26 cellular contexts compared by ENCODE assay signal in the genomic region with DNA sequence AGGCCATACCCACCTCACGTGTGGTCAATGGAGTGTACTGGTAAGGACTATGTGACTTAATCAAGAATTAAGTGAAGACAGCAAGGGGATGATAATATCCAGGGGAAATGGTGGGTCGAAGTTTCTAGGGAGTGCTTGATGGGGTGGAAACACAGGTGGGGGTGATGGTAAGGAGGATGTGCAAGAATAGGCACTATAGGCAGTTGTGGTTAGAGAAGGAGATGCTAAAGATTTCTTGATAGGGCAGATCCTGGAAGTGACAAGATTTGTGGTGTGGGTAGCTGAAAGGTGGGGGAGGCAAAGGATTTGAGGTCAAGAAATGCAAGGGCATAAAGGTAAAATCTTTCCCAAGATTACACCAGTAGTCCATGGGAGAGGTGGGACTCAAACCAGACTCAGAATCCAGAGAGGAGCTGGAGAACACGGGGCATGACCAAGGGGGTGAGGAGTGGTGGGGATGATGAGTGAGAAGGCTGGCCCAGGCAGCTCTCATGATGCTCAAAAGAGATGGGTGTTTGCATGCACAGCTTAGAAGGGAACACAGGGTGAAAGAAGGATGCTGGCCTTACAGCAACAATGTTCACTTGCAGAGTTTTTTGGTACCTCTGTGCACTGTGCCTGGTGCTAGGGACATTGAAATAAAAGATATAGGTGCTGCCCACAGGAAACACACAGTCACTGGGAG.
DNase-seq lines count a peak whose midpoint lies in the region; ATAC-seq, FAIRE-seq and TF ChIP-seq lines count a peak whose summit lies in the region.
"Had no signal": no experiment of that assay in that cellular context is flagged by ENCODE, and none has a peak within 500 bp of the region (broad histone marks: within the 10 kb centered on the region; RNA-seq: fewer than 3 reads in every experiment).

No MANE protein-coding gene starts in this region.

- DNase-seq in CD4-positive, CD25-positive, alpha-beta regulatory T cell, result peak in 1 of 3 donors; percentile 7
- DNase-seq in DND-41 (peak; percentile 67), astrocyte (ENCODE audit: low read depth) (no peak), neuronal stem cell (ENCODE audit: low spot score) (no peak), esophagus squamous epithelium (lab: John Stamatoyannopoulos, UW) (no peak)
- DNase-seq: activated CD4-positive, alpha-beta T cell treated with anti-CD3 and anti-CD28 coated beads, Interleukin-2, amount 50 U/mL, for 1 hour; activated effector memory CD4-positive, alpha-beta T cell treated with Interleukin-2 at 50 U/mL for 16 hours; activated naive CD8-positive, alpha-beta T cell treated with anti-CD3 and anti-CD28 coated beads, Interleukin-2, amount 50 U/mL, for 24 hours; activated T-cell treated with anti-CD3 and anti-CD28 coated beads for 4 hours; body of pancreas; CD8-positive, alpha-beta T cell; cerebellar nuclear complex; H7; NCI-H1105 treated with DMSO at 0.1 percent for 48 hours; NCI-H2029 treated with DMSO at 0.1 percent for 48 hours; NCI-H2227 treated with DMSO at 0.1 percent for 48 hours; NCI-H69; posterior cingulate gyrus; right cardiac atrium; SHP77 treated with DMSO at 0.1 percent for 48 hours; stimulated activated CD4-positive, alpha-beta T cell treated with anti-CD3 and anti-CD28 coated beads, Interleukin-4, amount 100 ng/mL, for 1 hour; substantia nigra had no signal

- H3K27ac Mint-ChIP-seq in CD4-positive, CD25-positive, alpha-beta regulatory T cell, result peak overlapping the region in 2 of 3 donors; percentile 4 to 15
- H3K27ac Mint-ChIP-seq in astrocyte (ENCODE audit: unreplicated experiment), result peak overlapping the region; percentile 54
- H3K27ac Mint-ChIP-seq: activated naive CD8-positive, alpha-beta T cell treated with anti-CD3 and anti-CD28 coated beads, Interleukin-2, amount 50 U/mL, for 24 hours; CD8-positive, alpha-beta T cell; stimulated activated effector memory CD8-positive, alpha-beta T cell treated with anti-CD3 and anti-CD28 coated beads, Interleukin-12 subunit alpha, Interleukin-12 subunit beta, amount 100 ng/mL, for 72 hours had no signal

- no peak overlapping the region for H2AK5ac ChIP-seq in neuronal stem cell (ENCODE audit: low read depth, low read length)

- WGBS in neuronal stem cell (ENCODE audit: extremely low coverage in 2 of 2, insufficient read length in 2 of 2, insufficient replicate concordance in 1 of 2), 2 donors, result no CpG with 5 or more reads among the region's 3 CpGs
- WGBS in esophagus squamous epithelium, 2 donors, result 65 to 77% methylated on average over 3 of the region's 3 CpGs

- no peak for FAIRE-seq in astrocyte (lab: Jason Lieb, UNC)

- no peak for TF ChIP-seq POLR2A in esophagus squamous epithelium (IDR thresholded peaks at IDR 0.05)

- H3K79me1 ChIP-seq in neuronal stem cell (ENCODE audit: low read depth, low read length), result no peaks in the 10 kb centered on the region

- ATAC-seq in CD4-positive, CD25-positive, alpha-beta regulatory T cell (ENCODE audit: low read depth in 2 of 2), result no peak
- ATAC-seq in DND-41 (ENCODE audit: insufficient read depth, low read depth), result peak; percentile 97
- no peak for ATAC-seq in GM18870 (IDR thresholded peaks at IDR 0.05; ENCODE audit: unreplicated experiment)
- ATAC-seq in GM19324 (IDR thresholded peaks at IDR 0.05; ENCODE audit: low FRiP score, unreplicated experiment), result no peak
- ATAC-seq: activated naive CD8-positive, alpha-beta T cell treated with anti-CD3 and anti-CD28 coated beads, Interleukin-2, amount 50 U/mL, for 24 hours; body of pancreas; CD8-positive, alpha-beta T cell; Panc1; stimulated activated effector memory CD8-positive, alpha-beta T cell treated with anti-CD3 and anti-CD28 coated beads, Interleukin-12 subunit alpha, Interleukin-12 subunit beta, amount 100 ng/mL, for 72 hours had no signal

- no peak overlapping the region for H2BK120ac ChIP-seq in neuronal stem cell (ENCODE audit: low read depth, low read length)

- H2AFZ ChIP-seq in DND-41 (ENCODE audit: low read depth, low read length) (no peak overlapping the region), astrocyte (ENCODE audit: low read depth, low read length) (no peak overlapping the region), neuronal stem cell (ENCODE audit: low read length) (no peak overlapping the region)

- peak overlapping the region; percentile 14 for H3K14ac ChIP-seq in neuronal stem cell (ENCODE audit: low read length)

- no peak overlapping the region for H3K4me3 Mint-ChIP-seq in CD4-positive, CD25-positive, alpha-beta regulatory T cell
- H3K4me3 Mint-ChIP-seq in astrocyte (ENCODE audit: unreplicated experiment), result no peak overlapping the region
- H3K4me3 Mint-ChIP-seq: activated naive CD8-positive, alpha-beta T cell treated with anti-CD3 and anti-CD28 coated beads, Interleukin-2, amount 50 U/mL, for 24 hours; CD8-positive, alpha-beta T cell; stimulated activated effector memory CD8-positive, alpha-beta T cell treated with anti-CD3 and anti-CD28 coated beads, Interleukin-12 subunit alpha, Interleukin-12 subunit beta, amount 100 ng/mL, for 72 hours had no signal

- no peaks in the 10 kb centered on the region for H3K27me3 ChIP-seq in CD4-positive, CD25-positive, alpha-beta regulatory T cell (ENCODE audit: control insufficient read depth, insufficient read depth, low read length)
- H3K27me3 ChIP-seq in DND-41 (ENCODE audit: insufficient read depth, low read length, poor library complexity), result no peaks in the 10 kb centered on the region
- no peaks in the 10 kb centered on the region for H3K27me3 ChIP-seq in astrocyte (ENCODE audit: insufficient read depth, low read length)
- no peaks in the 10 kb centered on the region for H3K27me3 ChIP-seq in neuronal stem cell (ENCODE audit: control insufficient read depth in 3 of 3, insufficient read depth in 3 of 3, low read depth in 1 of 3, low read length in 3 of 3)
- peaks cover 0 to 6% (median 0%) of the 10 kb centered on the region in 4 donors for H3K27me3 ChIP-seq in esophagus squamous epithelium
- H3K27me3 ChIP-seq: body of pancreas had no signal

- H3K9me3 Mint-ChIP-seq in CD4-positive, CD25-positive, alpha-beta regulatory T cell, result no peaks in the 10 kb centered on the region
- no peaks in the 10 kb centered on the region for H3K9me3 Mint-ChIP-seq in astrocyte (ENCODE audit: unreplicated experiment)
- H3K9me3 Mint-ChIP-seq: activated naive CD8-positive, alpha-beta T cell treated with anti-CD3 and anti-CD28 coated beads, Interleukin-2, amount 50 U/mL, for 24 hours; CD8-positive, alpha-beta T cell; stimulated activated effector memory CD8-positive, alpha-beta T cell treated with anti-CD3 and anti-CD28 coated beads, Interleukin-12 subunit alpha, Interleukin-12 subunit beta, amount 100 ng/mL, for 72 hours had no signal

- H3K9ac ChIP-seq in DND-41 (ENCODE audit: low read depth, low read length) (no peak overlapping the region), astrocyte (ENCODE audit: low read length) (no peak overlapping the region), neuronal stem cell (ENCODE audit: low read depth, low read length, poor library complexity) (no peak overlapping the region)

- peaks cover 7% of the 10 kb centered on the region for H3K27me3 Mint-ChIP-seq in CD4-positive, CD25-positive, alpha-beta regulatory T cell
- no peaks in the 10 kb centered on the region for H3K27me3 Mint-ChIP-seq in astrocyte (ENCODE audit: low read depth, unreplicated experiment)

- H4K91ac ChIP-seq in neuronal stem cell (ENCODE audit: low read depth, low read length, poor library complexity), result no peak overlapping the region

- no peaks in the 10 kb centered on the region for H3K79me2 ChIP-seq in DND-41 (ENCODE audit: insufficient read depth, low read length)
- H3K79me2 ChIP-seq in astrocyte (ENCODE audit: insufficient read depth, low read length), result no peaks in the 10 kb centered on the region

- H3K4me1 Mint-ChIP-seq in CD4-positive, CD25-positive, alpha-beta regulatory T cell, result peaks cover 0 to 13% (median 11%) of the 10 kb centered on the region in 4 donors
- peaks cover 23% of the 10 kb centered on the region for H3K4me1 Mint-ChIP-seq in astrocyte (ENCODE audit: low read depth, unreplicated experiment)

- H3K4ac ChIP-seq in neuronal stem cell (ENCODE audit: low read length), result no peak overlapping the region

- TF ChIP-seq CTCF in DND-41 (IDR thresholded peaks at IDR 0.05; ENCODE audit: borderline replicate concordance, extremely low read depth, low read length, poor library complexity, severe bottlenecking) (no peak), astrocyte (IDR thresholded peaks at IDR 0.05; ENCODE audit: insufficient read depth, low read depth, low read length) (no peak), esophagus squamous epithelium (IDR thresholded peaks at IDR 0.05) (no peak)

- H3K4me1 ChIP-seq in CD4-positive, CD25-positive, alpha-beta regulatory T cell (ENCODE audit: control insufficient read depth, insufficient read depth, low read length, poor library complexity, severe bottlenecking), result peaks cover 10% of the 10 kb centered on the region
- H3K4me1 ChIP-seq in DND-41 (ENCODE audit: insufficient read depth, low read length) (peaks cover 30% of the 10 kb centered on the region), astrocyte (ENCODE audit: insufficient read depth, low read length) (peaks cover 3% of the 10 kb centered on the region), neuronal stem cell (ENCODE audit: control insufficient read depth in 2 of 2, insufficient read depth in 1 of 2, low read depth in 1 of 2, low read length in 2 of 2) (no peaks in the 10 kb centered on the region), esophagus squamous epithelium (no peaks in the 10 kb centered on the region)
- H3K4me1 ChIP-seq: body of pancreas had no signal

- intact Hi-C loops in esophagus squamous epithelium (cut with DNase I), result no loop called here

- no peak overlapping the region for H3K23ac ChIP-seq in neuronal stem cell (ENCODE audit: low read depth, low read length, poor library complexity)

- H3K9me3 ChIP-seq in CD4-positive, CD25-positive, alpha-beta regulatory T cell (ENCODE audit: control insufficient read depth in 2 of 2, low read length in 2 of 2), result no peaks in the 10 kb centered on the region
- H3K9me3 ChIP-seq in DND-41 (ENCODE audit: insufficient read depth, low read length, severe bottlenecking) (no peaks in the 10 kb centered on the region), astrocyte (ENCODE audit: insufficient read depth, low read depth, low read length) (no peaks in the 10 kb centered on the region), neuronal stem cell (replicated peaks in 1 of 2; ENCODE audit: control insufficient read depth in 2 of 2, insufficient read depth in 1 of 2, low read depth in 1 of 2, low read length in 2 of 2) (no peaks in the 10 kb centered on the region), esophagus squamous epithelium (no peaks in the 10 kb centered on the region)
- H3K9me3 ChIP-seq: body of pancreas had no signal

- H3K36me3 Mint-ChIP-seq in CD4-positive, CD25-positive, alpha-beta regulatory T cell, result no peaks in the 10 kb centered on the region
- no peaks in the 10 kb centered on the region for H3K36me3 Mint-ChIP-seq in astrocyte (ENCODE audit: low read depth, unreplicated experiment)
- H3K36me3 Mint-ChIP-seq: CD8-positive, alpha-beta T cell; stimulated activated effector memory CD8-positive, alpha-beta T cell treated with anti-CD3 and anti-CD28 coated beads, Interleukin-12 subunit alpha, Interleukin-12 subunit beta, amount 100 ng/mL, for 72 hours had no signal

- H3K27ac ChIP-seq in CD4-positive, CD25-positive, alpha-beta regulatory T cell (ENCODE audit: insufficient read depth, low read length, poor library complexity, severe bottlenecking), result no peak overlapping the region
- H3K27ac ChIP-seq in DND-41 (ENCODE audit: low read length), result peak overlapping the region; percentile 16; the same call in 1 of the 2 replicates
- no peak overlapping the region for H3K27ac ChIP-seq in astrocyte (ENCODE audit: low read depth, low read length)
- H3K27ac ChIP-seq in neuronal stem cell (replicated peaks; ENCODE audit: low read length), result no peak overlapping the region
- H3K27ac ChIP-seq in esophagus squamous epithelium, result peak overlapping the region in 1 of 4 donors; percentile 54

- H3K4me3 ChIP-seq in CD4-positive, CD25-positive, alpha-beta regulatory T cell (ENCODE audit: low read depth, low read length), result no peak overlapping the region
- no peak overlapping the region for H3K4me3 ChIP-seq in DND-41 (ENCODE audit: low read depth in 1 of 2, low read length in 2 of 2)
- H3K4me3 ChIP-seq in astrocyte (ENCODE audit: insufficient read depth, low read depth, low read length), result no peak overlapping the region
- H3K4me3 ChIP-seq in neuronal stem cell (ENCODE audit: low read length in 2 of 2), result no peak overlapping the region
- no peak overlapping the region for H3K4me3 ChIP-seq in esophagus squamous epithelium
- H3K4me3 ChIP-seq: body of pancreas had no signal

- H4K20me1 ChIP-seq in DND-41 (ENCODE audit: insufficient read depth, low read length) (no peaks in the 10 kb centered on the region), astrocyte (ENCODE audit: insufficient read depth, low read length) (no peaks in the 10 kb centered on the region)

- no peak overlapping the region for H3K4me2 ChIP-seq in DND-41 (ENCODE audit: insufficient read depth, low read length)
- H3K4me2 ChIP-seq in astrocyte (ENCODE audit: low read length), result no peak overlapping the region
- no peak overlapping the region for H3K4me2 ChIP-seq in neuronal stem cell (ENCODE audit: insufficient read depth, low read length, poor library complexity, severe bottlenecking)

- no peaks in the 10 kb centered on the region for H3K36me3 ChIP-seq in CD4-positive, CD25-positive, alpha-beta regulatory T cell (ENCODE audit: control insufficient read depth, insufficient read depth, low read length)
- H3K36me3 ChIP-seq in DND-41 (ENCODE audit: insufficient read depth, low read length), result no peaks in the 10 kb centered on the region
- no peaks in the 10 kb centered on the region for H3K36me3 ChIP-seq in astrocyte (ENCODE audit: insufficient read depth, low read length)
- H3K36me3 ChIP-seq in neuronal stem cell (replicated peaks in 1 of 2; ENCODE audit: control insufficient read depth in 2 of 2, insufficient read depth in 2 of 2, low read length in 2 of 2), result no peaks in the 10 kb centered on the region
- H3K36me3 ChIP-seq in esophagus squamous epithelium, result no peaks in the 10 kb centered on the region

- H4K8ac ChIP-seq in neuronal stem cell (ENCODE audit: low read depth, low read length), result no peak overlapping the region

- no peak overlapping the region for H2BK5ac ChIP-seq in neuronal stem cell (ENCODE audit: low read length)

- no peak overlapping the region for H2BK12ac ChIP-seq in neuronal stem cell (ENCODE audit: low read length)

- no peak overlapping the region for H3K18ac ChIP-seq in neuronal stem cell (ENCODE audit: low read length)

- no peak overlapping the region for H2BK15ac ChIP-seq in neuronal stem cell (ENCODE audit: low read length)
